In the genomic region with DNA sequence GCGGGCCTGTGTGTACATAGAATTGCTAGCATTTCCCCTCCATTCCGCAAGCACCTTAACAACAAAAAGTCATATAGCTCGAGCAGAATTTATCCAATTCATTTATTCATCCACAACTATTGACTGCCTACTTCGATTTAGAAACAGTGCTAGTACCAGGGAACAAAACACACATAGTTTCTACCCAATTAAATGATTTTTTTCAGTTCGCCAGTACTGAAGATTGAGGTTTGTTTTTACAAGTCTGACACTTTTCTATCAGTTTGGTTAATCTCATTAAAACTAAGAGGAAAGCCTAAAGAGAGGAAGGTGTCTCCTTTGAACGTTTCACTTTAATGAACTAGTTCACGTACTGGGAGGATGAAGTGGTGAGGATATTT, we compare ENCODE assay signal across 8 cellular contexts. TPM values are rescaled to one million over a fixed set of nuclear protein-coding genes. Genes with fewer than 3 reads are reported as not detected.
DNase-seq lines count a peak whose midpoint lies in the region; FAIRE-seq and TF ChIP-seq lines count a peak whose summit lies in the region.

No MANE protein-coding gene starts in this region.

- H3K4me1 ChIP-seq in kidney (ENCODE audit: control insufficient read depth in 1 of 2, insufficient read depth in 1 of 2, low read depth in 1 of 2, low read length in 2 of 2) (peaks cover 18 to 23% of the 10 kb centered on the region in 2 donors), testis (peaks cover 3% of the 10 kb centered on the region)

- peaks cover 20% of the 10 kb centered on the region for H3K36me3 Mint-ChIP-seq in activated CD4-positive, alpha-beta T cell treated with anti-CD3 and anti-CD28 coated beads, Interleukin-2, amount 10 ng/mL, durations not matched to agents 7 days and 5 days (ENCODE audit: low read depth)
- H3K36me3 Mint-ChIP-seq in activated naive CD8-positive, alpha-beta T cell treated with anti-CD3 and anti-CD28 coated beads for 36 hours = peaks cover 22% of the 10 kb centered on the region

- intact Hi-C loops in kidney (cut with DNase I) (no loop called here), testis (cut with DNase I; ENCODE audit: low total_unique reads) (no loop called here)

- no peak for TF ChIP-seq POLR2A in testis (IDR thresholded peaks at IDR 0.05)

- H3K4me1 Mint-ChIP-seq in activated CD4-positive, alpha-beta T cell treated with anti-CD3 and anti-CD28 coated beads, Interleukin-2, amount 10 ng/mL, durations not matched to agents 7 days and 5 days = peaks cover 50% of the 10 kb centered on the region
- peaks cover 34% of the 10 kb centered on the region for H3K4me1 Mint-ChIP-seq in activated naive CD8-positive, alpha-beta T cell treated with anti-CD3 and anti-CD28 coated beads for 36 hours

- POLR2A ChIA-PET in activated CD4-positive, alpha-beta T cell treated with anti-CD3 and anti-CD28 coated beads, Interleukin-2, amount 10 ng/mL, durations not matched to agents 7 days and 5 days (lab: Charles Lee) = interaction anchor here (0.5 to 1.9 kb wide), 4 partner anchors 38 to 493 kb away, joined by 3 to 7 read pairs (median 4); partner anchors contain the start of gene SNRPC

- peak overlapping the region; percentile 79 to 92 for H3K27ac ChIP-seq in kidney (ENCODE audit: low read depth in 2 of 2, low read length in 2 of 2)
- H3K27ac ChIP-seq in testis = peak overlapping the region; percentile 73 to 87

- peak overlapping the region; percentile 99 for H3K27ac Mint-ChIP-seq in activated CD4-positive, alpha-beta T cell treated with anti-CD3 and anti-CD28 coated beads, Interleukin-2, amount 10 ng/mL, durations not matched to agents 7 days and 5 days
- H3K27ac Mint-ChIP-seq in activated naive CD8-positive, alpha-beta T cell treated with anti-CD3 and anti-CD28 coated beads for 36 hours = peak overlapping the region; percentile 98

- H3K27me3 ChIP-seq in testis = no peaks in the 10 kb centered on the region

- TF ChIP-seq CTCF in kidney (IDR thresholded peaks at IDR 0.05; ENCODE audit: borderline replicate concordance, extremely low read depth, insufficient read depth) (no peak), testis (IDR thresholded peaks at IDR 0.05) (no peak)

- H3K27me3 Mint-ChIP-seq in activated CD4-positive, alpha-beta T cell treated with anti-CD3 and anti-CD28 coated beads, Interleukin-2, amount 10 ng/mL, durations not matched to agents 7 days and 5 days = peaks cover 10% of the 10 kb centered on the region
- no peaks in the 10 kb centered on the region for H3K27me3 Mint-ChIP-seq in activated naive CD8-positive, alpha-beta T cell treated with anti-CD3 and anti-CD28 coated beads for 36 hours

- WGBS in testis, 2 donors = 0 to 1% methylated on average over 7 of the region's 7 CpGs

- H3K4me3 Mint-ChIP-seq in activated CD4-positive, alpha-beta T cell treated with anti-CD3 and anti-CD28 coated beads, Interleukin-2, amount 10 ng/mL, durations not matched to agents 7 days and 5 days = peak overlapping the region; percentile 98
- H3K4me3 Mint-ChIP-seq in activated naive CD8-positive, alpha-beta T cell treated with anti-CD3 and anti-CD28 coated beads for 36 hours = peak overlapping the region; percentile 100

- H3K9ac ChIP-seq in kidney (ENCODE audit: low read length in 2 of 2) = peak overlapping the region; percentile 77 to 91

- H3K9me3 Mint-ChIP-seq in activated CD4-positive, alpha-beta T cell treated with anti-CD3 and anti-CD28 coated beads, Interleukin-2, amount 10 ng/mL, durations not matched to agents 7 days and 5 days = peaks cover 4% of the 10 kb centered on the region
- peaks cover 6% of the 10 kb centered on the region for H3K9me3 Mint-ChIP-seq in activated naive CD8-positive, alpha-beta T cell treated with anti-CD3 and anti-CD28 coated beads for 36 hours

- CTCF ChIA-PET in activated CD4-positive, alpha-beta T cell treated with anti-CD3 and anti-CD28 coated beads, Interleukin-2, amount 10 ng/mL, durations not matched to agents 7 days and 5 days (lab: Charles Lee) = interaction anchor here (0.7 to 1.9 kb wide), 6 partner anchors 9 to 1243 kb away, joined by 3 to 5 read pairs (median 4); no protein-coding TSS in a partner anchor

- no peak for DNase-seq in activated CD4-positive, alpha-beta T cell treated with anti-CD3 and anti-CD28 coated beads, Interleukin-2, amount 10 ng/mL, durations not matched to agents 7 days and 5 days
- DNase-seq in activated CD4-positive, alpha-beta T cell treated with anti-CD3 and anti-CD28 coated beads for 1 hour = no peak
- DNase-seq in activated naive CD8-positive, alpha-beta T cell treated with anti-CD3 and anti-CD28 coated beads for 36 hours = no peak
- DNase-seq in kidney = no peak
- DNase-seq in testis = no peak
- DNase-seq in putamen (ENCODE audit: low spot score) = no peak
- DNase-seq in COR-L47 (lab: John Stamatoyannopoulos, UW) = no peak
- DNase-seq in anterior cingulate cortex (lab: John Stamatoyannopoulos, UW) = no peak

- no peaks in the 10 kb centered on the region for H3K9me3 ChIP-seq in kidney (ENCODE audit: control insufficient read depth in 1 of 2, low read length in 2 of 2)
- no peaks in the 10 kb centered on the region for H3K9me3 ChIP-seq in testis

- no peaks in the 10 kb centered on the region for H3K36me3 ChIP-seq in kidney (ENCODE audit: control insufficient read depth in 1 of 2, insufficient read depth in 2 of 2, low read length in 2 of 2)
- no peaks in the 10 kb centered on the region for H3K36me3 ChIP-seq in testis (ENCODE audit: low read depth, missing control alignments)

- FAIRE-seq in kidney (lab: Jason Lieb, UNC) = no peak

- peak overlapping the region; percentile 93 to 98 for H3K4me3 ChIP-seq in kidney (ENCODE audit: low read length in 2 of 2)
- peak overlapping the region; percentile 88 to 91 for H3K4me3 ChIP-seq in testis

RNA-seq across cellular contexts. Expression of gene TAF11, which starts 0.6 kb away (rescaled TPM):
- 10 to 100 TPM; 29.8 to 30.2 TPM for total RNA-seq in activated CD4-positive, alpha-beta T cell treated with anti-CD3 and anti-CD28 coated beads, Interleukin-2, amount 10 ng/mL, durations not matched to agents 7 days and 5 days
- 10 to 100 TPM; 38.5 to 39.3 TPM for total RNA-seq in activated naive CD8-positive, alpha-beta T cell treated with anti-CD3 and anti-CD28 coated beads for 36 hours
- total RNA-seq in kidney (21.1 TPM), testis (10 to 100 TPM; 65.9 to 69.7 TPM)
- polyA plus RNA-seq in kidney (ENCODE audit: insufficient read depth, low read depth, low replicate concordance) (27.3 TPM), testis (ENCODE audit: insufficient read depth, low read depth, low replicate concordance) (52.2 TPM)

RNA-seq across cellular contexts. Expression of gene ANKS1A, which starts 0.6 kb away (rescaled TPM):
- 1 to 10 TPM; 8.4 to 8.8 TPM for total RNA-seq in activated CD4-positive, alpha-beta T cell treated with anti-CD3 and anti-CD28 coated beads, Interleukin-2, amount 10 ng/mL, durations not matched to agents 7 days and 5 days
- total RNA-seq in activated naive CD8-positive, alpha-beta T cell treated with anti-CD3 and anti-CD28 coated beads for 36 hours = 1 to 10 TPM; 6.4 to 6.5 TPM
- total RNA-seq in kidney (25.9 TPM), testis (10 to 100 TPM; 95.9 to 96.9 TPM)
- polyA plus RNA-seq in kidney (ENCODE audit: insufficient read depth, low read depth, low replicate concordance) (9.4 TPM), testis (ENCODE audit: insufficient read depth, low read depth, low replicate concordance) (44.2 TPM)
